13 cellular contexts compared by ENCODE assay signal in the genomic region with DNA sequence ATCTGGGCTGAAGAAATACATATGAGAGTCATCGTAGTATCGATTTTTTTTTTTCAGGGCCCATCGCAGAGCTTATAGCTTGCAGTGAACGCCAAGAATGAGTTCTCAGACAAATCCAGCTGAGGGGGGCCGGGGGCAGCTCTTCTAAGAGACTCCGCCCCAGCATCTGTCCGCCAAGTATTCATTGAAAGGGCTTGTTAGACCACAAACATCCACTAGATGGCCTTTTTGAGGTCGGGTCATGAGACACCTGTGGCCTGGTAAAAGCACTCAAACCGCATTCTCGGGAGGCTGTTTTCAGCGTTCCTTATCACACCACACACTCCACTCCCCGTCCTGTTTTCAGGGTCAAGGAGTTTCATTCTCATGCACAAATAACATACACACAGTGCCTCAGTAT. TPM values are rescaled to one million over a fixed set of nuclear protein-coding genes. Genes with fewer than 3 reads are reported as not detected.
"Had no signal": no experiment of that assay in that cellular context is flagged by ENCODE, and none has a peak within 500 bp of the region (broad histone marks: within the 10 kb centered on the region; RNA-seq: fewer than 3 reads in every experiment).

No MANE protein-coding gene starts in this region.

RNA-seq across cellular contexts. Expression of a gene that starts 15.2 kb away (rescaled TPM):
- total RNA-seq: activated naive CD8-positive, alpha-beta T cell treated with anti-CD3 and anti-CD28 coated beads for 36 hours; activated T-helper 1 cell treated with anti-CD3 and anti-CD28 coated beads, Interleukin-12 subunit alpha, Interleukin-12 subunit beta, Interleukin-2, Interleukin-4 antibody, amounts not matched to agents 30 ng/mL and 10 ng/mL and 1 ng/mL, durations not matched to agents 14 hours and 24 hours and 36 hours; chondrocyte; endothelial cell of umbilical vein; esophagus muscularis mucosa; gastroesophageal sphincter; heart left ventricle; kidney; left lobe of liver; mammary epithelial cell; myocyte; osteocyte; right atrium auricular region had no signal
